ENCODE assay signal across 8 cellular contexts in genomic region chr20:8399963-8400362, GRCh38.
DNase-seq lines count a peak whose midpoint lies in the region; ATAC-seq and TF ChIP-seq lines count a peak whose summit lies in the region.

No MANE protein-coding gene starts in this region.

- peaks cover 5 to 15% of the 10 kb centered on the region in 2 donors for H3K4me1 Mint-ChIP-seq in effector memory CD8-positive, alpha-beta T cell (ENCODE audit: low read depth in 2 of 2)

- DNase-seq in effector memory CD8-positive, alpha-beta T cell = peak in 1 of 3 experiments; percentile 2
- DNase-seq in DMS153 treated with DMSO at 0.1 percent for 48 hours (lab: John Stamatoyannopoulos, UW; ENCODE audit: unreplicated experiment) (no peak), globus pallidus (ENCODE audit: low spot score) (no peak), BE2C (no peak)

- H3K27me3 ChIP-seq in BE2C = no peaks in the 10 kb centered on the region

- ATAC-seq in GM18502 (IDR thresholded peaks at IDR 0.05; ENCODE audit: poor library complexity, unreplicated experiment) = peak; percentile 98
- ATAC-seq in GM21528 (IDR thresholded peaks at IDR 0.05; ENCODE audit: low FRiP score, unreplicated experiment) = peak; percentile 99
- ATAC-seq in HG03521 (IDR thresholded peaks at IDR 0.05; ENCODE audit: unreplicated experiment) = peak; percentile 98
- ATAC-seq in effector memory CD8-positive, alpha-beta T cell (replicated peaks) = peak; percentile 99
- no peak for ATAC-seq in SK-N-SH treated with all-trans-retinoic acid at 6 μM for 48 hours

- no peak overlapping the region for H3K4me3 ChIP-seq in BE2C (ENCODE audit: low read depth, low read length)

- peaks cover 11% of the 10 kb centered on the region for H3K4me1 ChIP-seq in BE2C

- H3K9me3 Mint-ChIP-seq in effector memory CD8-positive, alpha-beta T cell = no peaks in the 10 kb centered on the region

- no peaks in the 10 kb centered on the region for H3K36me3 Mint-ChIP-seq in effector memory CD8-positive, alpha-beta T cell (ENCODE audit: insufficient read depth)

- no peaks in the 10 kb centered on the region for H3K9me3 ChIP-seq in BE2C

- no peak overlapping the region for H3K27ac Mint-ChIP-seq in effector memory CD8-positive, alpha-beta T cell

- TF ChIP-seq CTCF in BE2C (IDR thresholded peaks at IDR 0.05; ENCODE audit: low read depth, low read length) = no peak

- peak overlapping the region in 1 of 2 donors; percentile 20 for H3K4me3 Mint-ChIP-seq in effector memory CD8-positive, alpha-beta T cell

- H3K36me3 ChIP-seq in BE2C = no peaks in the 10 kb centered on the region

- H3K27me3 Mint-ChIP-seq in effector memory CD8-positive, alpha-beta T cell = no peaks in the 10 kb centered on the region

TF ChIP-seq in SK-N-SH treated with all-trans-retinoic acid at 6 μM for 48 hours, 23 proteins besides CTCF, POLR2A, EP300 and RAD21:
- TF ChIP-seq ZNF565 (CRISPR knock-in tag; conservative IDR thresholded peaks at IDR 0.05; ENCODE audit: low read depth) = no peak
- TF ChIP-seq RARB (CRISPR knock-in tag; IDR thresholded peaks at IDR 0.05) = no peak
- no peak for TF ChIP-seq BACH2 (CRISPR knock-in tag; IDR thresholded peaks at IDR 0.05; ENCODE audit: borderline replicate concordance)
- TF ChIP-seq, protein P1, sequence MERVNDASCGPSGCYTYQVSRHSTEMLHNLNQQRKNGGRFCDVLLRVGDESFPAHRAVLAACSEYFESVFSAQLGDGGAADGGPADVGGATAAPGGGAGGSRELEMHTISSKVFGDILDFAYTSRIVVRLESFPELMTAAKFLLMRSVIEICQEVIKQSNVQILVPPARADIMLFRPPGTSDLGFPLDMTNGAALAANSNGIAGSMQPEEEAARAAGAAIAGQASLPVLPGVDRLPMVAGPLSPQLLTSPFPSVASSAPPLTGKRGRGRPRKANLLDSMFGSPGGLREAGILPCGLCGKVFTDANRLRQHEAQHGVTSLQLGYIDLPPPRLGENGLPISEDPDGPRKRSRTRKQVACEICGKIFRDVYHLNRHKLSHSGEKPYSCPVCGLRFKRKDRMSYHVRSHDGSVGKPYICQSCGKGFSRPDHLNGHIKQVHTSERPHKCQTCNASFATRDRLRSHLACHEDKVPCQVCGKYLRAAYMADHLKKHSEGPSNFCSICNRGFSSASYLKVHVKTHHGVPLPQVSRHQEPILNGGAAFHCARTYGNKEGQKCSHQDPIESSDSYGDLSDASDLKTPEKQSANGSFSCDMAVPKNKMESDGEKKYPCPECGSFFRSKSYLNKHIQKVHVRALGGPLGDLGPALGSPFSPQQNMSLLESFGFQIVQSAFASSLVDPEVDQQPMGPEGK (CRISPR knock-in tag; IDR thresholded peaks at IDR 0.05; ENCODE audit: borderline replicate concordance) = no peak
- TF ChIP-seq, protein P2, sequence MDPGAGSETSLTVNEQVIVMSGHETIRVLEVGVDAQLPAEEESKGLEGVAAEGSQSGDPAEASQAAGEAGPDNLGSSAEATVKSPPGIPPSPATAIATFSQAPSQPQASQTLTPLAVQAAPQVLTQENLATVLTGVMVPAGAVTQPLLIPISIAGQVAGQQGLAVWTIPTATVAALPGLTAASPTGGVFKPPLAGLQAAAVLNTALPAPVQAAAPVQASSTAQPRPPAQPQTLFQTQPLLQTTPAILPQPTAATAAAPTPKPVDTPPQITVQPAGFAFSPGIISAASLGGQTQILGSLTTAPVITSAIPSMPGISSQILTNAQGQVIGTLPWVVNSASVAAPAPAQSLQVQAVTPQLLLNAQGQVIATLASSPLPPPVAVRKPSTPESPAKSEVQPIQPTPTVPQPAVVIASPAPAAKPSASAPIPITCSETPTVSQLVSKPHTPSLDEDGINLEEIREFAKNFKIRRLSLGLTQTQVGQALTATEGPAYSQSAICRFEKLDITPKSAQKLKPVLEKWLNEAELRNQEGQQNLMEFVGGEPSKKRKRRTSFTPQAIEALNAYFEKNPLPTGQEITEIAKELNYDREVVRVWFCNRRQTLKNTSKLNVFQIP (CRISPR knock-in tag; IDR thresholded peaks at IDR 0.05; ENCODE audit: borderline replicate concordance, low read depth) = no peak
- TF ChIP-seq ZC3H10 (CRISPR knock-in tag; IDR thresholded peaks at IDR 0.05) = no peak
- TF ChIP-seq TSHZ2 (CRISPR knock-in tag; IDR thresholded peaks at IDR 0.05) = no peak
TF ChIP-seq in SK-N-SH treated with all-trans-retinoic acid at 6 μM for 48 hours: peak in this region for 0.
